ENCODE assay signal across 1 cellular context in the genomic region with DNA sequence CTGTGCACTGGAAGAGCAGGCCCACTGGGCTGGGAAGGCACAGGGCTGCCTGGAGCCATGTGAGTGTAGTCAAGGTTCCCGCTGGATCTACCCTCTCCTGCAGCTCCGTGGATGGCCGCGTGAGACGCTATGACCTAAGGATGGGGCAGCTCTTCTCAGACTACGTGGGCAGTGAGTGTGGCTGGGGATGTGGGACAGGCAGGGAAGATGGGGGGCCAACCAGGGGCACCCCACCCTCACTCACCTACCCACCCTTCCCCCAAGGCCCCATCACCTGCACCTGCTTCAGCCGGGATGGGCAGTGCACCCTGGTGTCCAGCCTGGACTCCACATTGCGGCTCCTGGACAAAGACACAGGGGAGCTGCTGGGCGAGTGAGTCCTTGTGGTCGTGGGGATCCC.
TF ChIP-seq lines count a peak whose summit lies in the region.

No MANE protein-coding gene starts in this region.

TF ChIP-seq in HepG2, 621 proteins besides CTCF, POLR2A, EP300 and RAD21:
- TF ChIP-seq KAT2B (IDR thresholded peaks at IDR 0.05; ENCODE audit: borderline replicate concordance, low read depth, low read length), result no peak
- TF ChIP-seq AGO2 (optimal IDR thresholded peaks at IDR 0.05; ENCODE audit: low read depth, low read length), result peak; percentile 66
